Comparison of ENCODE assay signal across 1 cellular context in the genomic region with DNA sequence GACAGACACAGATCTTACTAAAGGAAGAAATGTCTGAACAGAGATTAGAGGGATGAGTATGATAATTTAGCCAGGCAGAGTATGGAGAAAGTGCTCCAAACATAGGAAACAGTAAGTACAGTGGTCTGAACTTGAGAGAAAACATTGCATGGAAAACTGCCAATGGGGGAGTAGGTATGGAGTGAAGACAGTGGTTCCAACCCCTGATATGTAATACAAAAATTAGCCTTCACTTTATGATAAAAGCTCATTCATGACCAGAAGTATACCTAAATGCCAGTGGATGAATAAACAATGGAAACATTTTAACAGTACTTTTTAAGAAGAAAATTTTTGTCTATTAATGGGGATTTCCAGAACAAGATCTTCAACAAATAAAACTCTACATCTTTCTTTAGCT.
TF ChIP-seq lines count a peak whose summit lies in the region.

No MANE protein-coding gene starts in this region.

TF ChIP-seq in IMR-90, 13 proteins besides CTCF, POLR2A, EP300 and RAD21 (continued from another document):
- TF ChIP-seq, protein P1, sequence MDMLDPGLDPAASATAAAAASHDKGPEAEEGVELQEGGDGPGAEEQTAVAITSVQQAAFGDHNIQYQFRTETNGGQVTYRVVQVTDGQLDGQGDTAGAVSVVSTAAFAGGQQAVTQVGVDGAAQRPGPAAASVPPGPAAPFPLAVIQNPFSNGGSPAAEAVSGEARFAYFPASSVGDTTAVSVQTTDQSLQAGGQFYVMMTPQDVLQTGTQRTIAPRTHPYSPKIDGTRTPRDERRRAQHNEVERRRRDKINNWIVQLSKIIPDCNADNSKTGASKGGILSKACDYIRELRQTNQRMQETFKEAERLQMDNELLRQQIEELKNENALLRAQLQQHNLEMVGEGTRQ (IDR thresholded peaks at IDR 0.05; ENCODE audit: low read depth, low read length): no peak
- TF ChIP-seq MAZ (IDR thresholded peaks at IDR 0.05; ENCODE audit: borderline replicate concordance, low read depth, low read length): no peak
- TF ChIP-seq, protein P2, sequence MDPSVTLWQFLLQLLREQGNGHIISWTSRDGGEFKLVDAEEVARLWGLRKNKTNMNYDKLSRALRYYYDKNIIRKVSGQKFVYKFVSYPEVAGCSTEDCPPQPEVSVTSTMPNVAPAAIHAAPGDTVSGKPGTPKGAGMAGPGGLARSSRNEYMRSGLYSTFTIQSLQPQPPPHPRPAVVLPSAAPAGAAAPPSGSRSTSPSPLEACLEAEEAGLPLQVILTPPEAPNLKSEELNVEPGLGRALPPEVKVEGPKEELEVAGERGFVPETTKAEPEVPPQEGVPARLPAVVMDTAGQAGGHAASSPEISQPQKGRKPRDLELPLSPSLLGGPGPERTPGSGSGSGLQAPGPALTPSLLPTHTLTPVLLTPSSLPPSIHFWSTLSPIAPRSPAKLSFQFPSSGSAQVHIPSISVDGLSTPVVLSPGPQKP (IDR thresholded peaks at IDR 0.05; ENCODE audit: borderline replicate concordance, low read depth, low read length): no peak
- TF ChIP-seq SMC3 (IDR thresholded peaks at IDR 0.05; ENCODE audit: low read depth, low read length): no peak
- TF ChIP-seq MAFK (IDR thresholded peaks at IDR 0.05; ENCODE audit: low read depth, low read length): no peak
- no peak for TF ChIP-seq BHLHE40 (IDR thresholded peaks at IDR 0.05; ENCODE audit: low read depth, low read length)
- TF ChIP-seq RCOR1 (IDR thresholded peaks at IDR 0.05; ENCODE audit: insufficient replicate concordance, low read length): no peak
- TF ChIP-seq MXI1 (IDR thresholded peaks at IDR 0.05; ENCODE audit: borderline replicate concordance, low read depth, low read length): no peak
- no peak for TF ChIP-seq RFX5 (IDR thresholded peaks at IDR 0.05; ENCODE audit: low read depth, low read length)
TF ChIP-seq in IMR-90: peak in this region for 0.
